ENCODE assay signal across 19 cellular contexts in the genomic region with DNA sequence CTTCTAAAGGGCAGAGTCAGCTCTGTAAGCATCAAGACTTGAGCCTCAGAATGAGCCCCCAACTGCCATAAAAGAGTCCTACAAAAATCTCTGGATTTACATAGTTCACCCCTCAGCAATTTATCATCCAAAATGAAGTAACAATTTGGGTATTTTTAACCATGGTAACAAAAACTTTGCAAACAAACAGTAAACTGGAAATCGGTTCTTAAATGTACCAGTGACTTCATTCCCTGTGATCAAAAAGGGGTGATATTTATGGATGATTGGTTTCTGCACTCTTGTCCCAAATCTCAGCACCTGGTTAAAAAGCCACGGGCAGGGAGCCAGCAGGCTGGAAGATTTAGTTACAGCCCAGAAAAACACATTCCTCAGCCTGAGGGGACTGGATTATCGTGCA.
DNase-seq lines count a peak whose midpoint lies in the region; FAIRE-seq and TF ChIP-seq lines count a peak whose summit lies in the region.
"Had no signal": no experiment of that assay in that cellular context is flagged by ENCODE, and none has a peak within 500 bp of the region (broad histone marks: within the 10 kb centered on the region; RNA-seq: fewer than 3 reads in every experiment).

No MANE protein-coding gene starts in this region.

- no peaks in the 10 kb centered on the region for H4K20me1 ChIP-seq in mammary epithelial cell (ENCODE audit: insufficient read depth, low read length)

- no peak overlapping the region for H3K27ac Mint-ChIP-seq in MCF 10A (ENCODE audit: low read depth, unreplicated experiment)
- H3K27ac Mint-ChIP-seq in glutamatergic neuron (ENCODE audit: unreplicated experiment) = no peak overlapping the region
- H3K27ac Mint-ChIP-seq: CD14-positive monocyte had no signal

- 42% methylated on average over 3 of the region's 3 CpGs for WGBS in mammary epithelial cell (ENCODE audit: low coverage, missing lambda C conversion rate)

- H3K9me3 Mint-ChIP-seq in MCF 10A (ENCODE audit: unreplicated experiment) (peaks cover 5% of the 10 kb centered on the region), glutamatergic neuron (ENCODE audit: unreplicated experiment) (no peaks in the 10 kb centered on the region)

- intact Hi-C loops in mammary epithelial cell (cut with micrococcal nuclease) = no loop called here
- intact Hi-C loops in MCF 10A (cut with micrococcal nuclease) = no loop called here

- H3K79me2 ChIP-seq in mammary epithelial cell (ENCODE audit: insufficient read depth, low read length) = no peaks in the 10 kb centered on the region

- CTCF ChIA-PET in mammary epithelial cell (lab: Charles Lee; ENCODE audit: low non-redundant PET) (no interaction called here), MCF 10A (lab: Yijun Ruan, JAX) (no interaction called here)

- H2AFZ ChIP-seq in mammary epithelial cell (ENCODE audit: low read depth, low read length) = peak overlapping the region; percentile 58

- BruUV-seq in mammary epithelial cell (replicated peaks; lab: Mats Ljungman, UMichigan) (no TSS peak), MCF 10A (replicated peaks; lab: Mats Ljungman, UMichigan) (no TSS peak)

- POLR2A ChIA-PET in MCF 10A (lab: Yijun Ruan, JAX) = no interaction called here

- H3K4me3 ChIP-seq in mammary epithelial cell (replicated peaks in 1 of 3; ENCODE audit: insufficient read depth in 1 of 3, low read depth in 2 of 3, low read length in 3 of 3) (no peak overlapping the region), stomach smooth muscle (ENCODE audit: low read length in 2 of 2) (no peak overlapping the region)
- H3K4me3 ChIP-seq: thoracic aorta had no signal

- H3K36me3 Mint-ChIP-seq in MCF 10A (ENCODE audit: insufficient read depth, unreplicated experiment) = no peaks in the 10 kb centered on the region
- no peaks in the 10 kb centered on the region for H3K36me3 Mint-ChIP-seq in glutamatergic neuron (ENCODE audit: unreplicated experiment)
- H3K36me3 Mint-ChIP-seq: CD14-positive monocyte had no signal

- in situ Hi-C loops in mammary epithelial cell (cut with MboI; ENCODE audit: low sequenced_read_pairs in 2 of 2) = no loop called here

- H3K9me3 ChIP-seq in mammary epithelial cell (replicated peaks; ENCODE audit: insufficient read depth, low read length) (peaks cover 6% of the 10 kb centered on the region), stomach smooth muscle (ENCODE audit: control insufficient read depth in 2 of 2, low read length in 2 of 2) (peaks cover 0 to 4% of the 10 kb centered on the region in 2 donors)
- H3K9me3 ChIP-seq: thoracic aorta had no signal

- no peak overlapping the region for H3K9ac ChIP-seq in mammary epithelial cell (ENCODE audit: insufficient read depth, low read length)
- no peak overlapping the region for H3K9ac ChIP-seq in stomach smooth muscle (ENCODE audit: low read length in 2 of 2)

- H3K27me3 ChIP-seq in mammary epithelial cell (ENCODE audit: insufficient read depth, low read length) (no peaks in the 10 kb centered on the region), stomach smooth muscle (ENCODE audit: control insufficient read depth in 1 of 2, insufficient read depth in 2 of 2, low read length in 2 of 2) (no peaks in the 10 kb centered on the region)

- no peak overlapping the region for H3K4me2 ChIP-seq in mammary epithelial cell (ENCODE audit: insufficient read depth, low read depth, low read length)

- no peak overlapping the region for H3K4me3 Mint-ChIP-seq in MCF 10A (ENCODE audit: unreplicated experiment)
- no peak overlapping the region for H3K4me3 Mint-ChIP-seq in glutamatergic neuron (ENCODE audit: unreplicated experiment)
- H3K4me3 Mint-ChIP-seq: CD14-positive monocyte, nephron progenitor cell had no signal

- H3K27ac ChIP-seq in mammary epithelial cell (ENCODE audit: insufficient read depth, low read depth, low read length) (no peak overlapping the region), stomach smooth muscle (ENCODE audit: low read length) (peak overlapping the region; percentile 31)
- H3K27ac ChIP-seq: thoracic aorta had no signal

- no peaks in the 10 kb centered on the region for H3K36me3 ChIP-seq in mammary epithelial cell (ENCODE audit: insufficient read depth, low read length)
- H3K36me3 ChIP-seq in stomach smooth muscle (ENCODE audit: control insufficient read depth in 2 of 2, insufficient read depth in 2 of 2, low read length in 2 of 2) = peaks cover 23 to 27% of the 10 kb centered on the region in 2 donors

- H3K27me3 Mint-ChIP-seq in MCF 10A (ENCODE audit: insufficient read depth, unreplicated experiment) (no peaks in the 10 kb centered on the region), glutamatergic neuron (ENCODE audit: unreplicated experiment) (no peaks in the 10 kb centered on the region)

- FAIRE-seq in RCC 7860 (lab: Jason Lieb, UNC) = peak; percentile 64
- FAIRE-seq: A204.1, islet of Langerhans had no signal

- TF ChIP-seq CTCF in mammary epithelial cell (conservative IDR thresholded peaks at IDR 0.05 in 1 of 2, IDR thresholded peaks at IDR 0.05 in 1 of 2; ENCODE audit: extremely low read depth in 1 of 2, insufficient read depth in 1 of 2, low read depth in 1 of 2, low read length in 2 of 2) (no peak), MCF 10A (IDR thresholded peaks at IDR 0.05; ENCODE audit: unreplicated experiment) (no peak), glutamatergic neuron (IDR thresholded peaks at IDR 0.05; ENCODE audit: partially characterized antibody, unreplicated experiment) (no peak)

- DNase-seq in mammary epithelial cell (no peak), MCF 10A (ENCODE audit: unreplicated experiment) (no peak), RCC 7860 (ENCODE audit: low spot score) (peak; percentile 7), fibroblast of peridontal ligament (ENCODE audit: extremely low read depth) (peak; percentile 61), anterior cingulate cortex (lab: John Stamatoyannopoulos, UW) (no peak), glutamatergic neuron (no peak), activated T-cell treated with anti-CD3 and anti-CD28 coated beads for 4 hours (no peak)
- DNase-seq: activated CD8-positive, alpha-beta memory T cell treated with anti-CD3 and anti-CD28 coated beads for 24 hours; DMS153; effector memory CD4-positive, alpha-beta T cell; NCI-H1417; NCI-H446; nephron progenitor cell; stimulated activated CD4-positive, alpha-beta T cell treated with anti-CD3 and anti-CD28 coated beads, Interleukin-12 subunit alpha, Interleukin-12 subunit beta, amount 100 ng/mL, for 4 hours had no signal

- H3K4me1 Mint-ChIP-seq in MCF 10A (ENCODE audit: insufficient read depth, unreplicated experiment) (no peaks in the 10 kb centered on the region), glutamatergic neuron (ENCODE audit: low read depth, unreplicated experiment) (no peaks in the 10 kb centered on the region)
- H3K4me1 Mint-ChIP-seq: CD14-positive monocyte had no signal

- no peaks in the 10 kb centered on the region for H3K4me1 ChIP-seq in mammary epithelial cell (ENCODE audit: insufficient read depth, low read length)
- no peaks in the 10 kb centered on the region for H3K4me1 ChIP-seq in stomach smooth muscle (ENCODE audit: control insufficient read depth, insufficient read depth, low read length)

- dilution Hi-C loops in mammary epithelial cell (cut with HindIII; ENCODE audit: low sequenced_read_pairs) = no loop called here

Comparison
In these comparisons a context has a peak if more than half of its experiments do, and no peak if none do; other contexts are left out.
1. DNase-seq: peak in RCC 7860 (single experiment) and fibroblast of peridontal ligament (single experiment); none in mammary epithelial cell (single experiment), MCF 10A (single experiment), anterior cingulate cortex (0 of 58), glutamatergic neuron (single experiment) and activated T-cell treated with anti-CD3 and anti-CD28 coated beads for 4 hours (single experiment).